ENCODE assay signal across 9 cellular contexts in the genomic region with DNA sequence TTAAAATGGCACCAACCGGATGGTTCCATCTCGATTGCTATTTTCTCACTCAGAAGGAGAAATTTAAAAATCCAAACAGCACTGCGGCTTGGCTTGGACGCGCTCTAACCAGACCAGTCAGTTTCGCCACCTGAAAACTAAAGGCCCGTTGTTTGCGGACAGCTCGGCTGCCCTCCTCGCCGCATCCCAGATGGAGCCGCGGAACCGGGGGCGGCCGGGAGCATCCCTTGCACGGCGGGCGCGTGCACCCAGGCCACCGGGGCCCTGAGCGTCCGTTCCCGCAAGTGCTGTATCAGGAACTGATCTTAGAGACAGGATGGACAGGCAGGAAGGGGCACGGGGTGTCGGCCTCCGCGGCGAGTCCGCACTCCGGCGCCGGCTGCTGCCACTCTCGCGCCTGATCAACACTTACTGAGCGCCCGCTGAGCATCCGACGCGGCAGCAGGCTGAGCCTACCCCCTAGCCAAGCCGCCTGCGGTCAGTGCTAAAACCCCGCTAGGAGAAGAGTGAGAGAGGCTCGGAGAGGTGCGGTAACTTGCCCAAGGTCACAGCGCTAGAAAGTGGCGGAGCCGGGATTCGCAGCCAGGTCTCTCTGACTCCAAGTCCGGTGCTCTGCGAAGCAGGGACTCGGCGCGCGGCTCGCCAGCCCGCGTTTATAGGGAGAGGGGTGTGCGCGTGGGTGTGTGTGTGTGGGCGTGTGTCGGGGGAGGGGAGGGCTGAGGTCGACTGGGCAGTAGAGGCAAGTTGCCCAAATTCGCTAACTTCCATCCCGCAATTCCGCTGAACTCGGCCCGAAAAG. TPM values are rescaled to one million over a fixed set of nuclear protein-coding genes. Genes with fewer than 3 reads are reported as not detected.
A peak's percentile ranks its signal among the peaks of the same experiment; 100 is the strongest.
DNase-seq lines count a peak whose midpoint lies in the region; ATAC-seq, FAIRE-seq and TF ChIP-seq lines count a peak whose summit lies in the region.
"Had no signal": no experiment of that assay in that cellular context is flagged by ENCODE, and none has a peak within 500 bp of the region (broad histone marks: within the 10 kb centered on the region; RNA-seq: fewer than 3 reads in every experiment).

CITED1 (minus strand) TSS at position 629 of the 799 bp plus-strand sequence. CDS start 3,045 bp downstream, outside the sequence.

- H3K36me3 ChIP-seq in GM06990 (ENCODE audit: control insufficient read depth, insufficient read depth, low read length) (no peaks in the 10 kb centered on the region), OCI-LY3 (replicated peaks; ENCODE audit: low read depth, low read length) (no peaks in the 10 kb centered on the region), bronchial epithelial cell (ENCODE audit: control insufficient read depth, insufficient read depth, low read length) (no peaks in the 10 kb centered on the region), mucosa of rectum (ENCODE audit: control insufficient read depth in 2 of 2, insufficient read depth in 2 of 2, low read length in 2 of 2) (no peaks in the 10 kb centered on the region)

- peak within 1 kb of the TSS; percentile 49 for H3K4me3 ChIP-seq in GM06990 (replicated peaks; ENCODE audit: low read depth, low read length)
- peak within 1 kb of the TSS; percentile 76 for H3K4me3 ChIP-seq in OCI-LY3 (ENCODE audit: low read length)
- peak within 1 kb of the TSS; percentile 44 for H3K4me3 ChIP-seq in bronchial epithelial cell (ENCODE audit: low read depth, low read length)
- peak within 1 kb of the TSS; percentile 62 to 67 for H3K4me3 ChIP-seq in mucosa of rectum (ENCODE audit: low read length in 2 of 2)

- H3K27me3 ChIP-seq in GM06990 (replicated peaks; ENCODE audit: control insufficient read depth, insufficient read depth, low read length) (peaks cover 3% of the 10 kb centered on the region), OCI-LY3 (ENCODE audit: low read depth, low read length) (peaks cover 27% of the 10 kb centered on the region), bronchial epithelial cell (ENCODE audit: control insufficient read depth, insufficient read depth, low read length) (peaks cover 21% of the 10 kb centered on the region), mucosa of rectum (ENCODE audit: control insufficient read depth in 2 of 2, insufficient read depth in 2 of 2, low read length in 2 of 2) (peaks cover 57 to 75% of the 10 kb centered on the region in 2 donors)

- H2AFZ ChIP-seq in OCI-LY3 (ENCODE audit: low read depth, low read length) = no peak within 1 kb of the TSS

- no peaks in the 10 kb centered on the region for H4K20me1 ChIP-seq in OCI-LY3 (ENCODE audit: insufficient read depth, low read length)

- H3K9me3 ChIP-seq in OCI-LY3 (ENCODE audit: insufficient read depth, low read length) (no peaks in the 10 kb centered on the region), mucosa of rectum (ENCODE audit: control insufficient read depth in 2 of 2, low read length in 2 of 2) (no peaks in the 10 kb centered on the region)

- peak within 1 kb of the TSS; percentile 84 for H3K4me2 ChIP-seq in OCI-LY3 (ENCODE audit: low read length)

- no peak for ATAC-seq in HG03025 (IDR thresholded peaks at IDR 0.05; ENCODE audit: low FRiP score, unreplicated experiment)

- DNase-seq in GM06990 (ENCODE audit: extremely low read depth, insufficient read length) (no peak), bronchial epithelial cell (ENCODE audit: low read depth) (no peak), LoVo (ENCODE audit: low spot score) (no peak), epidermal melanocyte (ENCODE audit: insufficient read length, low spot score) (no peak), DMS114 treated with DMSO at 0.1 percent for 48 hours (lab: John Stamatoyannopoulos, UW; ENCODE audit: unreplicated experiment) (no peak)

- H3K4me1 ChIP-seq in OCI-LY3 (ENCODE audit: low read length) = 0 out of 2 replicates have a peak, but pooled peaks cover 4% of the 10 kb centered on the region
- H3K4me1 ChIP-seq in mucosa of rectum (ENCODE audit: control insufficient read depth in 2 of 2, insufficient read depth in 2 of 2, low read length in 2 of 2) = peaks cover 7 to 13% of the 10 kb centered on the region in 2 donors

- H3K27ac ChIP-seq in OCI-LY3 (ENCODE audit: low read length) = no peak within 1 kb of the TSS
- no peak within 1 kb of the TSS for H3K27ac ChIP-seq in mucosa of rectum (ENCODE audit: low read depth in 2 of 2, low read length in 2 of 2)

- no peak for TF ChIP-seq CTCF in GM06990 (IDR thresholded peaks at IDR 0.05; ENCODE audit: insufficient read depth, low read length, poor library complexity, severe bottlenecking)
- no peak for TF ChIP-seq CTCF in OCI-LY3 (IDR thresholded peaks at IDR 0.05; ENCODE audit: low read depth, low read length)
- TF ChIP-seq CTCF in bronchial epithelial cell (IDR thresholded peaks at IDR 0.05; ENCODE audit: insufficient read depth, low read length, severe bottlenecking) = no peak

- FAIRE-seq in bronchial epithelial cell (lab: Jason Lieb, UNC) = no peak

- H3K79me2 ChIP-seq in OCI-LY3 (ENCODE audit: low read length) = no peaks in the 10 kb centered on the region

- H3K9ac ChIP-seq in OCI-LY3 (ENCODE audit: low read length) (peak within 1 kb of the TSS; percentile 3; the same call in 1 of the 2 replicates), mucosa of rectum (ENCODE audit: low read depth in 1 of 2, low read length in 2 of 2) (no peak within 1 kb of the TSS)

RNA-seq across cellular contexts. Expression of gene CITED1, which starts in this region (rescaled TPM):
- 0.26 TPM in 1 of 2 replicates, not detected in the other for total RNA-seq in bronchial epithelial cell
- total RNA-seq: T-helper 1 cell treated with Interleukin-12 subunit alpha and Interleukin-12 subunit beta and Interleukin-4 antibody, amounts not matched to agents 30 ng/mL and 1 ng/mL, for 36 hours had no signal
